In genomic region chr2:132392211-132392610, GRCh38 we compare ENCODE assay signal across 18 cellular contexts. TPM values are rescaled to one million over a fixed set of nuclear protein-coding genes. Genes with fewer than 3 reads are reported as not detected.
DNase-seq lines count a peak whose midpoint lies in the region; ATAC-seq and TF ChIP-seq lines count a peak whose summit lies in the region.
"Had no signal": no experiment of that assay in that cellular context is flagged by ENCODE, and none has a peak within 500 bp of the region (broad histone marks: within the 10 kb centered on the region; RNA-seq: fewer than 3 reads in every experiment).

No MANE protein-coding gene starts in this region.

- peaks cover 11% of the 10 kb centered on the region for H3K4me1 ChIP-seq in A673 (ENCODE audit: insufficient read depth, low read length, poor library complexity, severe bottlenecking)
- H3K4me1 ChIP-seq: A549 had no signal

- H3K4me3 ChIP-seq in A673 (ENCODE audit: low read depth, low read length, poor library complexity, severe bottlenecking) (no peak overlapping the region), H7 (ENCODE audit: insufficient read depth, low read depth, low read length) (no peak overlapping the region)
- H3K4me3 ChIP-seq: A549, MG63 had no signal

- no peak overlapping the region for H3K4me3 Mint-ChIP-seq in progenitor cell of endocrine pancreas (ENCODE audit: low read depth)

- CTCF ChIA-PET in A673 (lab: Charles Lee), result no interaction called here

- peaks cover 17% of the 10 kb centered on the region for H3K9me3 Mint-ChIP-seq in progenitor cell of endocrine pancreas (ENCODE audit: low read depth)

- H3K36me3 ChIP-seq in A673 (ENCODE audit: insufficient read depth, low read length, poor library complexity, severe bottlenecking) (no peaks in the 10 kb centered on the region), H7 (replicated peaks; ENCODE audit: control insufficient read depth, insufficient read depth, low read length) (no peaks in the 10 kb centered on the region)
- H3K36me3 ChIP-seq: MG63 had no signal

- H3K27ac ChIP-seq in A673 (ENCODE audit: low read depth, low read length, poor library complexity, severe bottlenecking), result no peak overlapping the region
- H3K27ac ChIP-seq: A549, KMS-11 had no signal

- no peak for ATAC-seq in left cardiac atrium
- ATAC-seq: A549 had no signal

- no peaks in the 10 kb centered on the region for H3K36me3 Mint-ChIP-seq in progenitor cell of endocrine pancreas (ENCODE audit: insufficient read depth)

- BruUV-seq in A673 (replicated peaks; lab: Mats Ljungman, UMichigan), result no TSS peak

- TF ChIP-seq CTCF in A673 (conservative IDR thresholded peaks at IDR 0.05; ENCODE audit: low read depth, low read length) (no peak), progenitor cell of endocrine pancreas (IDR thresholded peaks at IDR 0.05; ENCODE audit: unreplicated experiment) (no peak)

- H3K4me1 Mint-ChIP-seq in progenitor cell of endocrine pancreas (ENCODE audit: low read depth), result peaks cover 4% of the 10 kb centered on the region

- intact Hi-C loops in A673 (cut with micrococcal nuclease; ENCODE audit: unreplicated experiment) (no loop called here), left cardiac atrium (cut with DNase I) (no loop called here)

- POLR2A ChIA-PET in A673 (lab: Charles Lee; ENCODE audit: low non-redundant PET), result no interaction called here

- no peaks in the 10 kb centered on the region for H3K27me3 ChIP-seq in A673 (replicated peaks; ENCODE audit: insufficient read depth, low read depth, low read length, poor library complexity)
- H3K27me3 ChIP-seq in H7 (ENCODE audit: control insufficient read depth, insufficient read depth, low read length), result peaks cover 3% of the 10 kb centered on the region; the same call in 1 of the 2 replicates
- H3K27me3 ChIP-seq: MG63 had no signal

- H3K9me3 ChIP-seq in A673 (ENCODE audit: low read depth, low read length, poor library complexity, severe bottlenecking), result no peaks in the 10 kb centered on the region
- H3K9me3 ChIP-seq: A549, MG63 had no signal

- no peak overlapping the region for H3K27ac Mint-ChIP-seq in progenitor cell of endocrine pancreas

- DNase-seq in A673 (ENCODE audit: low spot score), result peak; percentile 42
- peak; percentile 19 for DNase-seq in H7
- peak; percentile 1 for DNase-seq in dermis blood vessel endothelial cell
- peak; percentile 92 for DNase-seq in left kidney (ENCODE audit: low read depth, low spot score)
- no peak for DNase-seq in progenitor cell of endocrine pancreas (ENCODE audit: low spot score, unreplicated experiment)
- no peak for DNase-seq in left cardiac atrium
- no peak for DNase-seq in DMS79 treated with DMSO at 0.1 percent for 48 hours (lab: John Stamatoyannopoulos, UW)
- no peak for DNase-seq in AG08396 (ENCODE audit: low spot score)
- DNase-seq: AML-193, Calu3, MG63, NCI-H1092 treated with DMSO at 0.1 percent for 48 hours, NCI-H187, NCI-H446, NCI-H748 treated with DMSO at 0.1 percent for 48 hours, SHP77 had no signal

- no peaks in the 10 kb centered on the region for H3K27me3 Mint-ChIP-seq in progenitor cell of endocrine pancreas

RNA-seq across cellular contexts. Expression of gene GPR39, which starts 24.4 kb away (rescaled TPM):
- total RNA-seq in A673 (2021), result 3.4 and 3.6 TPM in 2 replicates
- total RNA-seq in H7 (2014; rRNA removed; shearing (Covaris generic)), result 0.85 and 6.2 TPM in 2 replicates
- under 0.01 TPM in 1 of 2 replicates, not detected in the other for total RNA-seq in dermis blood vessel endothelial cell
- 4.0 and 4.6 TPM in 2 replicates for total RNA-seq in progenitor cell of endocrine pancreas
- under 1 TPM in 1 of 2 donors, not detected in 1; 0.29 TPM for total RNA-seq in left cardiac atrium

Comparison
In these comparisons a context has a peak if more than half of its experiments do, and no peak if none do; other contexts are left out.
1. DNase-seq: peak in A673 (single experiment), H7 (single experiment), dermis blood vessel endothelial cell (single experiment) and left kidney (single experiment); none in progenitor cell of endocrine pancreas (single experiment), left cardiac atrium (single experiment), DMS79 treated with DMSO at 0.1 percent for 48 hours (single experiment) and AG08396 (single experiment).